Comparison of ENCODE assay signal across 12 cellular contexts in genomic region chr7:32881074-32881982, GRCh38. TPM values are rescaled to one million over a fixed set of nuclear protein-coding genes. Genes with fewer than 3 reads are reported as not detected.
A peak's percentile ranks its signal among the peaks of the same experiment; 100 is the strongest.
DNase-seq lines count a peak whose midpoint lies in the region; ATAC-seq and TF ChIP-seq lines count a peak whose summit lies in the region.
"Had no signal": no experiment of that assay in that cellular context is flagged by ENCODE, and none has a peak within 500 bp of the region (broad histone marks: within the 10 kb centered on the region; RNA-seq: fewer than 3 reads in every experiment).

No MANE protein-coding gene starts in this region.

- H3K4me3 Mint-ChIP-seq in Calu3 (ENCODE audit: low read depth, unreplicated experiment) = no peak overlapping the region
- no peak overlapping the region for H3K4me3 Mint-ChIP-seq in T-helper 17 cell
- H3K4me3 Mint-ChIP-seq: dendritic cell treated with granulocyte-macrophage colony-stimulating factor and Interleukin-4, amounts not matched to agents 40 ng/mL and 50 ng/mL, for 4 days had no signal

- no peak for TF ChIP-seq CTCF in Calu3 (IDR thresholded peaks at IDR 0.05; ENCODE audit: unreplicated experiment)

- H3K27ac Mint-ChIP-seq in Calu3 (ENCODE audit: unreplicated experiment) (peak overlapping the region; percentile 34), T-helper 17 cell (peak overlapping the region; percentile 59)
- H3K27ac Mint-ChIP-seq: dendritic cell treated with granulocyte-macrophage colony-stimulating factor and Interleukin-4, amounts not matched to agents 40 ng/mL and 50 ng/mL, for 4 days had no signal

- H3K36me3 Mint-ChIP-seq in Calu3 (ENCODE audit: insufficient read depth, unreplicated experiment) (peaks cover 15% of the 10 kb centered on the region), T-helper 17 cell (ENCODE audit: low read depth) (peaks cover 2% of the 10 kb centered on the region)

- no peaks in the 10 kb centered on the region for H3K9me3 Mint-ChIP-seq in Calu3 (ENCODE audit: low read depth, unreplicated experiment)
- H3K9me3 Mint-ChIP-seq: dendritic cell treated with granulocyte-macrophage colony-stimulating factor and Interleukin-4, amounts not matched to agents 40 ng/mL and 50 ng/mL, for 4 days had no signal

- ATAC-seq in T-helper 17 cell = peak; percentile 12
- no peak for ATAC-seq in HG02938 (IDR thresholded peaks at IDR 0.05; ENCODE audit: unreplicated experiment)

- no peaks in the 10 kb centered on the region for H3K9me3 ChIP-seq in T-helper 17 cell (ENCODE audit: control insufficient read depth, low read length, poor library complexity, severe bottlenecking)

- intact Hi-C loops in Calu3 (cut with micrococcal nuclease; ENCODE audit: unreplicated experiment) = loop anchor here (5.0 kb wide), 1 partner anchor 161 kb away; no protein-coding TSS in a partner anchor

- DNase-seq in A172 (ENCODE audit: low spot score) (peak; percentile 20), Calu3 (no peak), T-helper 17 cell (no peak), left kidney (ENCODE audit: low read depth, low spot score) (peak; percentile 72), middle frontal gyrus (ENCODE audit: extremely low spot score, low spot score) (no peak), islet precursor cell (no peak), NCI-H526 treated with DMSO at 0.1 percent for 48 hours (lab: John Stamatoyannopoulos, UW) (no peak)
- DNase-seq: head of caudate nucleus, NCI-H345, RPMI8226 had no signal

- H3K27me3 Mint-ChIP-seq in Calu3 (ENCODE audit: unreplicated experiment) (no peaks in the 10 kb centered on the region), T-helper 17 cell (no peaks in the 10 kb centered on the region)
- H3K27me3 Mint-ChIP-seq: dendritic cell treated with granulocyte-macrophage colony-stimulating factor and Interleukin-4, amounts not matched to agents 40 ng/mL and 50 ng/mL, for 4 days had no signal

- peaks cover 41% of the 10 kb centered on the region for H3K4me1 Mint-ChIP-seq in Calu3 (ENCODE audit: low read depth, unreplicated experiment)
- peaks cover 30% of the 10 kb centered on the region for H3K4me1 Mint-ChIP-seq in T-helper 17 cell

- no TSS peak for BruUV-seq in Calu3 (replicated peaks; lab: Mats Ljungman, UMichigan)

- CTCF ChIA-PET in Calu3 (lab: Charles Lee) = interaction anchor here (0.6 kb wide), 1 partner anchor 35 kb away, joined by 3 read pairs; no protein-coding TSS in a partner anchor

RNA-seq across cellular contexts. Expression of gene KBTBD2, which starts 10.2 kb away (rescaled TPM):
- total RNA-seq in A172 (2014; rRNA removed; shearing (Covaris generic)) = 53.8 and 60.2 TPM in 2 replicates
- 54.2 and 58.7 TPM in 2 replicates for total RNA-seq in Calu3 (2022)
- 100 to 1,000 TPM; 118 to 129 TPM for total RNA-seq in T-helper 17 cell

Comparison
In these comparisons a context has a peak if more than half of its experiments do, and no peak if none do; other contexts are left out.
1. DNase-seq: peak in A172 (single experiment) and left kidney (single experiment); none in Calu3 (single experiment), T-helper 17 cell (0 of 3), middle frontal gyrus (single experiment), islet precursor cell (single experiment) and NCI-H526 treated with DMSO at 0.1 percent for 48 hours (single experiment).